In genomic region chr3:120298996-120299395, GRCh38 we compare ENCODE assay signal across 6 cellular contexts. TPM values are rescaled to one million over a fixed set of nuclear protein-coding genes. Genes with fewer than 3 reads are reported as not detected.
"Had no signal": no experiment of that assay in that cellular context is flagged by ENCODE, and none has a peak within 500 bp of the region (broad histone marks: within the 10 kb centered on the region; RNA-seq: fewer than 3 reads in every experiment).

No MANE protein-coding gene starts in this region.

- H3K4me3 ChIP-seq: K562 had no signal

- DNase-seq: IMR-90, KBM-7 had no signal

- H3K27ac ChIP-seq: HL-60 had no signal

RNA-seq across cellular contexts. Expression of gene GPR156, which starts 14.0 kb away (rescaled TPM):
- total RNA-seq: HepG2 had no signal
- polyA plus RNA-seq: HepG2, IgD-negative memory B cell had no signal
